ENCODE assay signal across 11 cellular contexts in the genomic region with DNA sequence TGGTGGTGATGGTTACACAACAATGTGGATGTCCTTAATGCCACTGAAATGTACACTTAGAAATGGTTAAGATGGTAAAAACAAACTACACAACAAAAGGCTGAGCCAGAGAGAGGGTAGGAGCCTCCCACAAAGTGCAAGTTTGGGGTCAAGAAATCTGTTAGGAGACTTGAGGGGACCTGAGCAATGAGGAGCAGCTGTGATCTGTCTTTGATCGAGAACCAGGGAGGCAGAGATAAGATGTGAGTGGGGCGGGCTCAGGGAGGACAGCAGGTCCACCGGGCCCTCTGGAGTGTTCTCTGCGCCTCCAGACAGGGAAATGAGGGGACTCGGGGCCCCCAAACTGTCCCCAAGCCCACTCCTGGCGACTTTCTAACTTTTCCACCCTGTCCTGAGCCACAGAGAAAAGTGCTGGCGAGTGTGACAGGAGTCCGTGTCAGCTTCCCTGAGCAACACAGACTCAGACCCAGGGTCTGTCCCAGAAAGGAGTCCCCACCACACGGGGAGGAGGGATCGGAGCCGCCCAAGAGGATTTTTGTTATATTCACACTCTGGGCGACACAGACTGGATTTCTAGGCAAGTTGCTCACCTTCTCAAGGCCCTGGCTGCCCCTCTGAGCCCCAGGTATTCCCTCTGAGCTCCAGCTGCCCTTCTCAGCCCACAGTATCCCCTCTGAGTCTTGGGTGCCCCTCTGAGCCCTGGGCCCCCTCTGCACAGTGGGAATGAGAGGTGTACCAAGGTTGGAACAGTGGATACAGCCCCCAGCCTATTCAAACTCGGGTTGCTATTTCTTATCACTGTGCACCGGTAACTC.
"Had no signal": no experiment of that assay in that cellular context is flagged by ENCODE, and none has a peak within 500 bp of the region (broad histone marks: within the 10 kb centered on the region; RNA-seq: fewer than 3 reads in every experiment).

No MANE protein-coding gene starts in this region.

- H3K4me1 Mint-ChIP-seq: activated naive CD8-positive, alpha-beta T cell treated with anti-CD3 and anti-CD28 coated beads for 36 hours had no signal

- H3K27me3 ChIP-seq: brain microvascular endothelial cell, dorsolateral prefrontal cortex had no signal

- H3K27ac Mint-ChIP-seq: activated naive CD8-positive, alpha-beta T cell treated with anti-CD3 and anti-CD28 coated beads for 36 hours had no signal

- H3K36me3 Mint-ChIP-seq: activated naive CD8-positive, alpha-beta T cell treated with anti-CD3 and anti-CD28 coated beads for 36 hours had no signal

- H3K4me3 ChIP-seq: dorsolateral prefrontal cortex had no signal

- DNase-seq: activated CD4-positive, alpha-beta T cell treated with anti-CD3 and anti-CD28 coated beads for 1 hour; activated CD4-positive, alpha-beta T cell treated with anti-CD3 and anti-CD28 coated beads, Interleukin-2, amount 50 U/mL, for 48 hours; activated gamma-delta T cell treated with Interleukin-2 at 50 U/mL for 16 hours; activated naive CD8-positive, alpha-beta T cell treated with anti-CD3 and anti-CD28 coated beads for 36 hours; activated T-cell treated with anti-CD3 and anti-CD28 coated beads, Interleukin-2, amount 50 U/mL, for 4 hours; brain microvascular endothelial cell; cerebellar nuclear complex; dorsolateral prefrontal cortex; mammary epithelial cell; small intestine had no signal

- H3K9me3 Mint-ChIP-seq: activated naive CD8-positive, alpha-beta T cell treated with anti-CD3 and anti-CD28 coated beads for 36 hours; activated T-cell treated with anti-CD3 and anti-CD28 coated beads, Interleukin-2, amount 50 U/mL, for 4 hours had no signal

- H3K27ac ChIP-seq: brain microvascular endothelial cell, dorsolateral prefrontal cortex had no signal

- H3K27me3 Mint-ChIP-seq: activated naive CD8-positive, alpha-beta T cell treated with anti-CD3 and anti-CD28 coated beads for 36 hours had no signal

- ATAC-seq: activated T-cell treated with anti-CD3 and anti-CD28 coated beads, Interleukin-2, amount 50 U/mL, for 4 hours; esophagus mucosa had no signal

- H3K36me3 ChIP-seq: brain microvascular endothelial cell had no signal

- H3K4me3 Mint-ChIP-seq: activated naive CD8-positive, alpha-beta T cell treated with anti-CD3 and anti-CD28 coated beads for 36 hours; activated T-cell treated with anti-CD3 and anti-CD28 coated beads, Interleukin-2, amount 50 U/mL, for 4 hours had no signal
